ENCODE assay signal across 1 cellular context in the genomic region with DNA sequence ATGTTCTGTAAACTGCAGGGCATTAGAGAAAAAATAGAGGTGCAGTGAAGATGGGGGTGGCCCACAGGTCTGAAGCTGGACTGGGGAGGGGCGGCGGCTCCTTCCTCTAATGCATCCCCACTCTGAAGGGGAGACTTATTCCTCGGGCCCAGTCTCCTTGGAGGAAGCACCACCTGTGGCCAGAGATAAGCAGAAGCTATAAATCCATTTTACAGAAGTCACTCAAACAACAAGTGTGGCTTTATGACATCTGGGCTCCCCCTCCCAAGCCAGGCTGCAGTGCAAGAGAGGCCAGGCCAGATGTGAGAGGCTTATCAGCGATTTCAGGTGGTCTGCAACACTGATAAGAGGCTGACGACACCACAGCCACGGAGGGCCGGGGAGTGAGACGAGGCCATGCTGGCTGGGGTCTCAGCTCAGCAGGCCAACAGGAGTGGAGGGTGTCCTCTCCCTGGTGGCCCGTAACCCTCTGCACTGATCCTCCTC.
A peak's percentile ranks its signal among the peaks of the same experiment; 100 is the strongest.
TF ChIP-seq lines count a peak whose summit lies in the region.

No MANE protein-coding gene starts in this region.

TF ChIP-seq in K562, 482 proteins besides CTCF, POLR2A, EP300 and RAD21 (continued from another document and continues in another):
- TF ChIP-seq, protein P1, sequence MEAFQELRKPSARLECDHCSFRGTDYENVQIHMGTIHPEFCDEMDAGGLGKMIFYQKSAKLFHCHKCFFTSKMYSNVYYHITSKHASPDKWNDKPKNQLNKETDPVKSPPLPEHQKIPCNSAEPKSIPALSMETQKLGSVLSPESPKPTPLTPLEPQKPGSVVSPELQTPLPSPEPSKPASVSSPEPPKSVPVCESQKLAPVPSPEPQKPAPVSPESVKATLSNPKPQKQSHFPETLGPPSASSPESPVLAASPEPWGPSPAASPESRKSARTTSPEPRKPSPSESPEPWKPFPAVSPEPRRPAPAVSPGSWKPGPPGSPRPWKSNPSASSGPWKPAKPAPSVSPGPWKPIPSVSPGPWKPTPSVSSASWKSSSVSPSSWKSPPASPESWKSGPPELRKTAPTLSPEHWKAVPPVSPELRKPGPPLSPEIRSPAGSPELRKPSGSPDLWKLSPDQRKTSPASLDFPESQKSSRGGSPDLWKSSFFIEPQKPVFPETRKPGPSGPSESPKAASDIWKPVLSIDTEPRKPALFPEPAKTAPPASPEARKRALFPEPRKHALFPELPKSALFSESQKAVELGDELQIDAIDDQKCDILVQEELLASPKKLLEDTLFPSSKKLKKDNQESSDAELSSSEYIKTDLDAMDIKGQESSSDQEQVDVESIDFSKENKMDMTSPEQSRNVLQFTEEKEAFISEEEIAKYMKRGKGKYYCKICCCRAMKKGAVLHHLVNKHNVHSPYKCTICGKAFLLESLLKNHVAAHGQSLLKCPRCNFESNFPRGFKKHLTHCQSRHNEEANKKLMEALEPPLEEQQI (IDR thresholded peaks at IDR 0.05), result peak; percentile 96
- TF ChIP-seq BHLHE40 (IDR thresholded peaks at IDR 0.05; ENCODE audit: low read length) (peak; percentile 37; the same call in 1 of the 2 replicates), RBM22 (IDR thresholded peaks at IDR 0.05; ENCODE audit: low read depth, low read length, poor library complexity, severe bottlenecking) (no peak), HDAC3 (IDR thresholded peaks at IDR 0.05; ENCODE audit: borderline replicate concordance, partially characterized antibody) (peak; percentile 96), MYNN (IDR thresholded peaks at IDR 0.05) (peak; percentile 26; the same call in 1 of the 2 replicates), MYNN (CRISPR knock-in tag; IDR thresholded peaks at IDR 0.05) (no peak), ZNF766 (CRISPR knock-in tag; conservative IDR thresholded peaks at IDR 0.05) (peak; percentile 96), ZNF197 (CRISPR knock-in tag; IDR thresholded peaks at IDR 0.05; ENCODE audit: low read depth) (peak; percentile 97), CREM (IDR thresholded peaks at IDR 0.05; ENCODE audit: low read depth) (peak; percentile 87), ZFP36 (IDR thresholded peaks at IDR 0.05; ENCODE audit: low read depth, low read length, partially characterized antibody) (no peak), ELF4 (CRISPR knock-in tag; IDR thresholded peaks at IDR 0.05) (peak; percentile 96), NR4A1 (CRISPR knock-in tag; IDR thresholded peaks at IDR 0.05) (peak; percentile 82; the same call in 1 of the 2 replicates), NR4A1 (tag; IDR thresholded peaks at IDR 0.05) (peak; percentile 93), PHF21A (IDR thresholded peaks at IDR 0.05; ENCODE audit: borderline replicate concordance, low read depth) (peak; percentile 63; the same call in 1 of the 2 replicates), ZNF589 (CRISPR knock-in tag; IDR thresholded peaks at IDR 0.05; ENCODE audit: low read depth) (peak; percentile 98), ETV5 (CRISPR knock-in tag; IDR thresholded peaks at IDR 0.05; ENCODE audit: low read depth) (no peak; the same call in 1 of the 2 replicates), MECOM (CRISPR knock-in tag; IDR thresholded peaks at IDR 0.05) (peak; percentile 86), KHSRP (IDR thresholded peaks at IDR 0.05) (peak; percentile 89), ZNF639 (CRISPR knock-in tag; conservative IDR thresholded peaks at IDR 0.05 in 1 of 2, IDR thresholded peaks at IDR 0.05 in 1 of 2) (peak in 1 of 2 experiments; percentile 93; a peak in 2 of 4 replicates), HINFP (tag; conservative IDR thresholded peaks at IDR 0.05; ENCODE audit: low read depth) (0 out of 2 replicates have a peak, but pooled peaks have one; percentile 48), KDM1A (IDR thresholded peaks at IDR 0.05) (peak; percentile 91 to 95), GATAD2A (IDR thresholded peaks at IDR 0.05) (peak; percentile 88), MYC (IDR thresholded peaks at IDR 0.05; ENCODE audit: low read depth, low read length) (peak; percentile 75), MYC (CRISPR knock-in tag; IDR thresholded peaks at IDR 0.05; ENCODE audit: borderline replicate concordance, low read depth) (no peak), STAT5A (IDR thresholded peaks at IDR 0.05; ENCODE audit: borderline replicate concordance, low read length) (peak; percentile 93), CREB3L1 (IDR thresholded peaks at IDR 0.05; ENCODE audit: borderline replicate concordance, low read depth) (no peak; the same call in none of the 2 replicates), ZNF146 (CRISPR knock-in tag; IDR thresholded peaks at IDR 0.05; ENCODE audit: unreplicated experiment) (no peak), MTA1 (IDR thresholded peaks at IDR 0.05; ENCODE audit: borderline replicate concordance) (peak; percentile 88; the same call in 1 of the 2 replicates), PHTF2 (CRISPR knock-in tag; IDR thresholded peaks at IDR 0.05) (peak; percentile 68; the same call in 1 of the 2 replicates), GABPA (tag; conservative IDR thresholded peaks at IDR 0.05; ENCODE audit: low read depth) (peak; percentile 64), ZNF717 (CRISPR knock-in tag; IDR thresholded peaks at IDR 0.05) (no peak), BCL6 (CRISPR knock-in tag; IDR thresholded peaks at IDR 0.05) (peak; percentile 78), TBL1XR1 (IDR thresholded peaks at IDR 0.05; ENCODE audit: low read length in 2 of 2) (peak; percentile 90 to 94), SOX6 (IDR thresholded peaks at IDR 0.05) (peak; percentile 99), NCOA4 (IDR thresholded peaks at IDR 0.05; ENCODE audit: partially characterized antibody) (peak; percentile 86), ZBTB5 (IDR thresholded peaks at IDR 0.05) (no peak), NR2F6 (CRISPR knock-in tag; IDR thresholded peaks at IDR 0.05) (0 out of 2 replicates have a peak, but pooled peaks have one; percentile 9), ZNF830 (CRISPR knock-in tag; IDR thresholded peaks at IDR 0.05) (no peak), TEAD1 (CRISPR knock-in tag; IDR thresholded peaks at IDR 0.05) (peak in 1 of 2 experiments; percentile 88; a peak in 2 of 4 replicates), LEF1 (IDR thresholded peaks at IDR 0.05) (peak; percentile 95), ZNF212 (CRISPR knock-in tag; IDR thresholded peaks at IDR 0.05) (0 out of 2 replicates have a peak, but pooled peaks have one; percentile 5), TFE3 (CRISPR knock-in tag; IDR thresholded peaks at IDR 0.05) (no peak), ZNF408 (CRISPR knock-in tag; IDR thresholded peaks at IDR 0.05; ENCODE audit: low read depth) (no peak), SMAD4 (CRISPR knock-in tag; conservative IDR thresholded peaks at IDR 0.05) (peak; percentile 99)
- TF ChIP-seq, protein P2, sequence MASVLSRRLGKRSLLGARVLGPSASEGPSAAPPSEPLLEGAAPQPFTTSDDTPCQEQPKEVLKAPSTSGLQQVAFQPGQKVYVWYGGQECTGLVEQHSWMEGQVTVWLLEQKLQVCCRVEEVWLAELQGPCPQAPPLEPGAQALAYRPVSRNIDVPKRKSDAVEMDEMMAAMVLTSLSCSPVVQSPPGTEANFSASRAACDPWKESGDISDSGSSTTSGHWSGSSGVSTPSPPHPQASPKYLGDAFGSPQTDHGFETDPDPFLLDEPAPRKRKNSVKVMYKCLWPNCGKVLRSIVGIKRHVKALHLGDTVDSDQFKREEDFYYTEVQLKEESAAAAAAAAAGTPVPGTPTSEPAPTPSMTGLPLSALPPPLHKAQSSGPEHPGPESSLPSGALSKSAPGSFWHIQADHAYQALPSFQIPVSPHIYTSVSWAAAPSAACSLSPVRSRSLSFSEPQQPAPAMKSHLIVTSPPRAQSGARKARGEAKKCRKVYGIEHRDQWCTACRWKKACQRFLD (CRISPR knock-in tag; IDR thresholded peaks at IDR 0.05), result peak; percentile 97
- TF ChIP-seq, protein P3, sequence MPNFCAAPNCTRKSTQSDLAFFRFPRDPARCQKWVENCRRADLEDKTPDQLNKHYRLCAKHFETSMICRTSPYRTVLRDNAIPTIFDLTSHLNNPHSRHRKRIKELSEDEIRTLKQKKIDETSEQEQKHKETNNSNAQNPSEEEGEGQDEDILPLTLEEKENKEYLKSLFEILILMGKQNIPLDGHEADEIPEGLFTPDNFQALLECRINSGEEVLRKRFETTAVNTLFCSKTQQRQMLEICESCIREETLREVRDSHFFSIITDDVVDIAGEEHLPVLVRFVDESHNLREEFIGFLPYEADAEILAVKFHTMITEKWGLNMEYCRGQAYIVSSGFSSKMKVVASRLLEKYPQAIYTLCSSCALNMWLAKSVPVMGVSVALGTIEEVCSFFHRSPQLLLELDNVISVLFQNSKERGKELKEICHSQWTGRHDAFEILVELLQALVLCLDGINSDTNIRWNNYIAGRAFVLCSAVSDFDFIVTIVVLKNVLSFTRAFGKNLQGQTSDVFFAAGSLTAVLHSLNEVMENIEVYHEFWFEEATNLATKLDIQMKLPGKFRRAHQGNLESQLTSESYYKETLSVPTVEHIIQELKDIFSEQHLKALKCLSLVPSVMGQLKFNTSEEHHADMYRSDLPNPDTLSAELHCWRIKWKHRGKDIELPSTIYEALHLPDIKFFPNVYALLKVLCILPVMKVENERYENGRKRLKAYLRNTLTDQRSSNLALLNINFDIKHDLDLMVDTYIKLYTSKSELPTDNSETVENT (CRISPR knock-in tag; IDR thresholded peaks at IDR 0.05), result 0 out of 2 replicates have a peak, but pooled peaks have one; percentile 37
- TF ChIP-seq, protein P4, sequence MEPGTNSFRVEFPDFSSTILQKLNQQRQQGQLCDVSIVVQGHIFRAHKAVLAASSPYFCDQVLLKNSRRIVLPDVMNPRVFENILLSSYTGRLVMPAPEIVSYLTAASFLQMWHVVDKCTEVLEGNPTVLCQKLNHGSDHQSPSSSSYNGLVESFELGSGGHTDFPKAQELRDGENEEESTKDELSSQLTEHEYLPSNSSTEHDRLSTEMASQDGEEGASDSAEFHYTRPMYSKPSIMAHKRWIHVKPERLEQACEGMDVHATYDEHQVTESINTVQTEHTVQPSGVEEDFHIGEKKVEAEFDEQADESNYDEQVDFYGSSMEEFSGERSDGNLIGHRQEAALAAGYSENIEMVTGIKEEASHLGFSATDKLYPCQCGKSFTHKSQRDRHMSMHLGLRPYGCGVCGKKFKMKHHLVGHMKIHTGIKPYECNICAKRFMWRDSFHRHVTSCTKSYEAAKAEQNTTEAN (CRISPR knock-in tag; IDR thresholded peaks at IDR 0.05), result no peak
